In the genomic region with DNA sequence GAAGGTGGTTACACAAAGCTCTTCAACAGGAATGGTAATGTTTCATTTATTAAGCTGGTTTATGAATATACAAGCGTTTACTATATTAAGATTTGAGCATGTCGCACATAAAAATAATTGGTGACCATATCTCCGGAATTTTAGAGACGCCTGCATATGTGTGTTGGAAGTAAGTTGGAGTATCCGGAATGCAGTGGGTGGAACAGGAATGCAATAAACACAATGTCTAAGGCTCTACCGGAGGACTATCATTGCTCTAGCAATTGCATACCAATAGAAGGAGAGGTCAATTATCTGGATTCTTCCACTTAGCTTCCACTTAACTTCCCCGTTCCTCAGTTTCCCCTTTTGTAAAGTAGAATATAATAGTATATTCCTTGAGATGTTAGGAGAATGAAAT, we compare ENCODE assay signal across 8 cellular contexts. TPM values are rescaled to one million over a fixed set of nuclear protein-coding genes. Genes with fewer than 3 reads are reported as not detected.
A peak's percentile ranks its signal among the peaks of the same experiment; 100 is the strongest.
DNase-seq lines count a peak whose midpoint lies in the region; ATAC-seq, FAIRE-seq and TF ChIP-seq lines count a peak whose summit lies in the region.

No MANE protein-coding gene starts in this region.

- H3K9me1 ChIP-seq in keratinocyte (ENCODE audit: control insufficient read depth, extremely low read depth, insufficient read depth, low read length): no peaks in the 10 kb centered on the region

- peak overlapping the region in 1 of 2 donors; percentile 91 for H3K4me3 Mint-ChIP-seq in activated T-cell treated with anti-CD3 and anti-CD28 coated beads, Interleukin-2, amount 50 U/mL, for 72 hours
- peak overlapping the region; percentile 95 for H3K4me3 Mint-ChIP-seq in activated naive CD8-positive, alpha-beta T cell treated with anti-CD3 and anti-CD28 coated beads, Interleukin-2, amount 50 U/mL, for 24 hours

- no peaks in the 10 kb centered on the region for H3K27me3 ChIP-seq in keratinocyte (ENCODE audit: control insufficient read depth, extremely low read depth, insufficient read depth, low read length)
- H3K27me3 ChIP-seq in transverse colon: no peaks in the 10 kb centered on the region
- no peaks in the 10 kb centered on the region for H3K27me3 ChIP-seq in foreskin keratinocyte

- H3K27ac Mint-ChIP-seq in activated T-cell treated with anti-CD3 and anti-CD28 coated beads, Interleukin-2, amount 50 U/mL, for 72 hours: peak overlapping the region; percentile 51
- H3K27ac Mint-ChIP-seq in activated naive CD8-positive, alpha-beta T cell treated with anti-CD3 and anti-CD28 coated beads, Interleukin-2, amount 50 U/mL, for 24 hours: peak overlapping the region; percentile 94

- WGBS in transverse colon (ENCODE audit: low coverage in 1 of 2), 2 donors: 44 to 60% methylated on average over 7 of the region's 7 CpGs

- H3K4me1 Mint-ChIP-seq in activated T-cell treated with anti-CD3 and anti-CD28 coated beads, Interleukin-2, amount 50 U/mL, for 72 hours (ENCODE audit: low read depth): peaks cover 26% of the 10 kb centered on the region
- peaks cover 31% of the 10 kb centered on the region for H3K4me1 Mint-ChIP-seq in activated naive CD8-positive, alpha-beta T cell treated with anti-CD3 and anti-CD28 coated beads, Interleukin-2, amount 50 U/mL, for 24 hours

- TF ChIP-seq EP300 in transverse colon (IDR thresholded peaks at IDR 0.05; ENCODE audit: low read depth): no peak

- no peaks in the 10 kb centered on the region for H4K20me1 ChIP-seq in keratinocyte (ENCODE audit: control insufficient read depth, extremely low read depth, insufficient read depth, low read length)

- H3K27me3 Mint-ChIP-seq in activated T-cell treated with anti-CD3 and anti-CD28 coated beads, Interleukin-2, amount 50 U/mL, for 72 hours (ENCODE audit: low read depth): no peaks in the 10 kb centered on the region
- peaks cover 2% of the 10 kb centered on the region for H3K27me3 Mint-ChIP-seq in activated naive CD8-positive, alpha-beta T cell treated with anti-CD3 and anti-CD28 coated beads, Interleukin-2, amount 50 U/mL, for 24 hours

- in situ Hi-C loops in transverse colon (cut with MboI; ENCODE audit: low pct_ligation_motif_present in 1 of 4, low pct_unique_long_range_greater_than_20kb in 1 of 4, low sequenced_read_pairs in 3 of 4): no loop called here

- H2AFZ ChIP-seq in keratinocyte (ENCODE audit: control insufficient read depth, low read length): peak overlapping the region; percentile 54

- H3K36me3 ChIP-seq in keratinocyte (ENCODE audit: control insufficient read depth in 2 of 2, extremely low read depth in 1 of 2, insufficient read depth in 2 of 2, low read length in 2 of 2) (no peaks in the 10 kb centered on the region), transverse colon (no peaks in the 10 kb centered on the region)

- peaks cover 6 to 10% of the 10 kb centered on the region in 2 donors for H3K36me3 Mint-ChIP-seq in activated T-cell treated with anti-CD3 and anti-CD28 coated beads, Interleukin-2, amount 50 U/mL, for 72 hours (ENCODE audit: insufficient read depth in 2 of 2)
- H3K36me3 Mint-ChIP-seq in activated naive CD8-positive, alpha-beta T cell treated with anti-CD3 and anti-CD28 coated beads, Interleukin-2, amount 50 U/mL, for 24 hours (ENCODE audit: low read depth): peaks cover 9% of the 10 kb centered on the region

- intact Hi-C loops in transverse colon (cut with DNase I; ENCODE audit: low total_unique reads): no loop called here

- H3K4me3 ChIP-seq in keratinocyte (ENCODE audit: control insufficient read depth in 2 of 3, extremely low read depth in 1 of 3, insufficient read depth in 2 of 3, low read depth in 1 of 3, low read length in 3 of 3): peak overlapping the region; percentile 51 to 90 (median 59)
- peak overlapping the region in 3 of 4 donors; percentile 73 to 77 (median 74) for H3K4me3 ChIP-seq in transverse colon

- peak; percentile 61 for FAIRE-seq in keratinocyte (lab: Jason Lieb, UNC)

- peak overlapping the region; percentile 80 for H3K4me2 ChIP-seq in keratinocyte (ENCODE audit: control insufficient read depth, extremely low read depth, insufficient read depth, low read depth, low read length)

- dilution Hi-C loops in keratinocyte (cut with MboI; ENCODE audit: extremely low pct_ligation_motif_present, low sequenced_read_pairs): no loop called here

- H3K4me1 ChIP-seq in keratinocyte (ENCODE audit: control insufficient read depth, extremely low read depth, insufficient read depth, low read length): peaks cover 11% of the 10 kb centered on the region
- peaks cover 0 to 14% (median 6%) of the 10 kb centered on the region in 4 donors for H3K4me1 ChIP-seq in transverse colon
- H3K4me1 ChIP-seq in foreskin keratinocyte: peaks cover 4% of the 10 kb centered on the region

- peaks cover 16% of the 10 kb centered on the region for H3K79me2 ChIP-seq in keratinocyte (ENCODE audit: control insufficient read depth, insufficient read depth, low read length)

- H3K27ac ChIP-seq in keratinocyte (ENCODE audit: control insufficient read depth, insufficient read depth, low read length) (no peak overlapping the region), transverse colon (peak overlapping the region in 1 of 4 donors; percentile 88), foreskin keratinocyte (no peak overlapping the region)

- no peak for ATAC-seq in activated T-cell treated with anti-CD3 and anti-CD28 coated beads, Interleukin-2, amount 50 U/mL, for 72 hours (replicated peaks in 1 of 2)
- ATAC-seq in activated naive CD8-positive, alpha-beta T cell treated with anti-CD3 and anti-CD28 coated beads, Interleukin-2, amount 50 U/mL, for 24 hours: no peak
- ATAC-seq in foreskin keratinocyte: no peak

- TF ChIP-seq POLR2A in transverse colon (IDR thresholded peaks at IDR 0.05): no peak

- TF ChIP-seq CTCF in keratinocyte (optimal IDR thresholded peaks at IDR 0.05 in 1 of 3, IDR thresholded peaks at IDR 0.05 in 1 of 3, conservative IDR thresholded peaks at IDR 0.05 in 1 of 3; ENCODE audit: extremely low read depth in 1 of 3, insufficient read depth in 2 of 3, low read length in 3 of 3): no peak
- no peak for TF ChIP-seq CTCF in transverse colon (IDR thresholded peaks at IDR 0.05)
- TF ChIP-seq CTCF in foreskin keratinocyte (conservative IDR thresholded peaks at IDR 0.05): no peak

- peak overlapping the region; percentile 84 for H3K9ac ChIP-seq in keratinocyte (ENCODE audit: control insufficient read depth, extremely low read depth, insufficient read depth, low read length)

- H3K9me3 Mint-ChIP-seq in activated T-cell treated with anti-CD3 and anti-CD28 coated beads, Interleukin-2, amount 50 U/mL, for 72 hours: no peaks in the 10 kb centered on the region
- no peaks in the 10 kb centered on the region for H3K9me3 Mint-ChIP-seq in activated naive CD8-positive, alpha-beta T cell treated with anti-CD3 and anti-CD28 coated beads, Interleukin-2, amount 50 U/mL, for 24 hours

- DNase-seq in activated T-cell treated with anti-CD3 and anti-CD28 coated beads, Interleukin-2, amount 50 U/mL, for 72 hours: no peak
- DNase-seq in activated T-cell treated with anti-CD3 and anti-CD28 coated beads for 4 hours (no peak), keratinocyte (ENCODE audit: low read depth, low spot score) (no peak), transverse colon (no peak), foreskin keratinocyte (no peak), NCI-H2029 (lab: John Stamatoyannopoulos, UW) (no peak), cerebellar nuclear complex (lab: John Stamatoyannopoulos, UW) (no peak)
- no peak for DNase-seq in activated naive CD8-positive, alpha-beta T cell treated with anti-CD3 and anti-CD28 coated beads, Interleukin-2, amount 50 U/mL, for 24 hours

- H3K9me3 ChIP-seq in keratinocyte (ENCODE audit: control insufficient read depth, low read depth, low read length): no peaks in the 10 kb centered on the region
- no peaks in the 10 kb centered on the region for H3K9me3 ChIP-seq in transverse colon

RNA-seq across cellular contexts. Expression of gene CEP78, which starts 1.1 kb away (rescaled TPM):
- total RNA-seq in activated T-cell treated with anti-CD3 and anti-CD28 coated beads, Interleukin-2, amount 50 U/mL, for 72 hours: 10 to 100 TPM; 42.3 to 43.6 TPM
- polyA plus RNA-seq in keratinocyte (5.1 to 13.2 TPM (median 10.1 TPM) in 3 replicates), foreskin keratinocyte (9.5 and 11.9 TPM in 2 replicates)
- polyA plus RNA-seq in keratinocyte (2011; ENCODE audit: low read depth): 6.3 TPM
- polyA plus RNA-seq in keratinocyte (2011; cell fraction: cytosol; rRNA removed): 5.5 and 9.9 TPM in 2 replicates
- polyA plus RNA-seq in keratinocyte (2011; cell fraction: nucleus; rRNA removed): 8.0 and 9.8 TPM in 2 replicates
- polyA plus RNA-seq in keratinocyte (2012; ENCODE audit: low replicate concordance): 2.3 and 10.3 TPM in 2 replicates
- polyA minus RNA-seq in keratinocyte: 2.4 to 13.2 TPM (median 5.1 TPM) in 3 replicates
- 6.3 TPM for polyA minus RNA-seq in keratinocyte (2011; cell fraction: cytosol; rRNA and poly(A)+ RNA removed)
- 4.9 and 9.7 TPM in 2 replicates for polyA minus RNA-seq in keratinocyte (2011; cell fraction: nucleus; rRNA and poly(A)+ RNA removed)
- total RNA-seq in transverse colon (1 to 10 TPM; 2.6 to 7.3 (median 4.3) TPM), foreskin keratinocyte (25.1 and 27.1 TPM in 2 replicates)
